Comparison of ENCODE assay signal across 35 cellular contexts in genomic region chr20:18271160-18271559, GRCh38. TPM values are rescaled to one million over a fixed set of nuclear protein-coding genes. Genes with fewer than 3 reads are reported as not detected.
DNase-seq lines count a peak whose midpoint lies in the region; ATAC-seq, FAIRE-seq and TF ChIP-seq lines count a peak whose summit lies in the region.
"Had no signal": no experiment of that assay in that cellular context is flagged by ENCODE, and none has a peak within 500 bp of the region (broad histone marks: within the 10 kb centered on the region; RNA-seq: fewer than 3 reads in every experiment).

No MANE protein-coding gene starts in this region.

- H3K4me3 ChIP-seq in HepG2 (replicated peaks in 1 of 3; ENCODE audit: insufficient read depth in 1 of 3, low read depth in 2 of 3, low read length in 3 of 3), result no peak overlapping the region
- no peak overlapping the region for H3K4me3 ChIP-seq in right lobe of liver
- H3K4me3 ChIP-seq in GM23338, result no peak overlapping the region
- H3K4me3 ChIP-seq in small intestine (ENCODE audit: low read depth in 1 of 2, low read length in 2 of 2), result no peak overlapping the region
- H3K4me3 ChIP-seq: A549; BLaER1; BLaER1 treated with 17β-estradiol and CSF1 and Interleukin-3, amounts not matched to agents 10 nM and 100 nM had no signal

- H3K27ac ChIP-seq in HepG2 (ENCODE audit: extremely low read length, insufficient read depth, low read length) (no peak overlapping the region), right lobe of liver (no peak overlapping the region), GM23338 (ENCODE audit: low read depth) (no peak overlapping the region), small intestine (ENCODE audit: low read depth in 1 of 2, low read length in 1 of 2) (no peak overlapping the region)
- H3K27ac ChIP-seq: 22Rv1; A549; BLaER1; BLaER1 treated with 17β-estradiol and CSF1 and Interleukin-3, amounts not matched to agents 10 nM and 100 nM; C4-2B had no signal

- H3K9me3 ChIP-seq in HepG2 (ENCODE audit: low read length) (no peaks in the 10 kb centered on the region), right lobe of liver (no peaks in the 10 kb centered on the region), small intestine (ENCODE audit: control insufficient read depth, low read depth) (no peaks in the 10 kb centered on the region)
- H3K9me3 ChIP-seq: A549; BE2C; BLaER1; BLaER1 treated with 17β-estradiol and CSF1 and Interleukin-3, amounts not matched to agents 10 nM and 100 nM; Caco-2 had no signal

- no peaks in the 10 kb centered on the region for H4K20me1 ChIP-seq in HepG2 (ENCODE audit: insufficient read depth, low read length)
- no peaks in the 10 kb centered on the region for H4K20me1 ChIP-seq in GM23338 (replicated peaks; ENCODE audit: insufficient read depth)
- H4K20me1 ChIP-seq: BLaER1; BLaER1 treated with 17β-estradiol and CSF1 and Interleukin-3, amounts not matched to agents 10 nM and 100 nM had no signal

- H3K4me1 Mint-ChIP-seq in GM23338, result peaks cover 5% of the 10 kb centered on the region
- H3K4me1 Mint-ChIP-seq in chondrocyte (ENCODE audit: low read depth), result no peaks in the 10 kb centered on the region
- H3K4me1 Mint-ChIP-seq: B cell; CD14-positive monocyte; CD4-positive, CD25-positive, alpha-beta regulatory T cell had no signal

- TF ChIP-seq RAD21 in HepG2 (CRISPR knock-in tag; IDR thresholded peaks at IDR 0.05), result no peak

- H3K4me1 ChIP-seq in HepG2 (ENCODE audit: insufficient read depth, low read length) (peaks cover 18% of the 10 kb centered on the region), right lobe of liver (no peaks in the 10 kb centered on the region), GM23338 (ENCODE audit: insufficient read depth) (no peaks in the 10 kb centered on the region), small intestine (ENCODE audit: control insufficient read depth in 2 of 2, insufficient read depth in 1 of 2, low read depth in 1 of 2, low read length in 1 of 2) (no peaks in the 10 kb centered on the region)
- H3K4me1 ChIP-seq: A549; BE2C; BLaER1; BLaER1 treated with 17β-estradiol and CSF1 and Interleukin-3, amounts not matched to agents 10 nM and 100 nM had no signal

- H3K79me2 ChIP-seq in HepG2 (ENCODE audit: insufficient read depth, low read length) (no peaks in the 10 kb centered on the region), GM23338 (replicated peaks; ENCODE audit: insufficient read depth) (no peaks in the 10 kb centered on the region)

- H3K27ac Mint-ChIP-seq in GM23338, result no peak overlapping the region
- H3K27ac Mint-ChIP-seq in chondrocyte (ENCODE audit: unreplicated experiment), result no peak overlapping the region
- H3K27ac Mint-ChIP-seq: B cell; CD14-positive monocyte; CD4-positive, alpha-beta memory T cell; CD4-positive, alpha-beta T cell; CD4-positive, CD25-positive, alpha-beta regulatory T cell; CD8-positive, alpha-beta memory T cell; CD8-positive, alpha-beta T cell had no signal

- H3K36me3 ChIP-seq in HepG2 (replicated peaks in 1 of 2; ENCODE audit: control insufficient read depth in 1 of 2, insufficient read depth in 2 of 2, low read length in 2 of 2) (no peaks in the 10 kb centered on the region), right lobe of liver (no peaks in the 10 kb centered on the region), GM23338 (ENCODE audit: insufficient read depth) (no peaks in the 10 kb centered on the region), small intestine (ENCODE audit: control insufficient read depth in 2 of 2, insufficient read depth in 2 of 2, low read length in 2 of 2) (no peaks in the 10 kb centered on the region)
- H3K36me3 ChIP-seq: BE2C; BLaER1; BLaER1 treated with 17β-estradiol and CSF1 and Interleukin-3, amounts not matched to agents 10 nM and 100 nM had no signal

- TF ChIP-seq CTCF in HepG2 (CRISPR knock-in tag; IDR thresholded peaks at IDR 0.05), result no peak
- no peak for TF ChIP-seq CTCF in right lobe of liver (IDR thresholded peaks at IDR 0.05)
- no peak for TF ChIP-seq CTCF in GM23338 (conservative IDR thresholded peaks at IDR 0.05; ENCODE audit: low read depth in 2 of 2)
- TF ChIP-seq CTCF in chondrocyte (IDR thresholded peaks at IDR 0.05), result no peak

- H3K27me3 Mint-ChIP-seq in GM23338 (ENCODE audit: insufficient read depth, low read depth, poor library complexity), result no peaks in the 10 kb centered on the region
- H3K27me3 Mint-ChIP-seq in chondrocyte (ENCODE audit: low read depth), result peaks cover 51% of the 10 kb centered on the region

- ATAC-seq in HepG2 (no peak), right lobe of liver (no peak), GM23338 (no peak)
- ATAC-seq: A549; CD8-positive, alpha-beta T cell had no signal

- WGBS in HepG2 (ENCODE audit: low lambda C conversion rate), result 2% methylated on average over 2 of the region's 2 CpGs
- 56% methylated on average over 2 of the region's 2 CpGs for WGBS in right lobe of liver (ENCODE audit: insufficient coverage, low coverage, low lambda C conversion rate, missing lambda C conversion rate)
- WGBS in small intestine, 3 donors, result 35 to 58% (median 56%) methylated on average over 2 of the region's 2 CpGs

- H3K9me3 Mint-ChIP-seq in GM23338 (no peaks in the 10 kb centered on the region), chondrocyte (ENCODE audit: low read depth) (no peaks in the 10 kb centered on the region)
- H3K9me3 Mint-ChIP-seq: CD4-positive, alpha-beta memory T cell; CD4-positive, alpha-beta T cell; CD4-positive, CD25-positive, alpha-beta regulatory T cell; CD8-positive, alpha-beta memory T cell; CD8-positive, alpha-beta T cell had no signal

- no TSS peak for BruUV-seq in HepG2 (replicated peaks; lab: Mats Ljungman, UMichigan)

- TF ChIP-seq EP300 in HepG2 (IDR thresholded peaks at IDR 0.05; ENCODE audit: low read depth in 2 of 2, low read length in 2 of 2), result no peak
- TF ChIP-seq EP300 in HepG2 (CRISPR knock-in tag; IDR thresholded peaks at IDR 0.05; ENCODE audit: borderline replicate concordance), result no peak

- TF ChIP-seq POLR2A in HepG2 (IDR thresholded peaks at IDR 0.05; ENCODE audit: insufficient read depth in 1 of 2, low read depth in 2 of 2, low read length in 2 of 2), result no peak
- TF ChIP-seq POLR2A in right lobe of liver (IDR thresholded peaks at IDR 0.05), result no peak

- H3K36me3 Mint-ChIP-seq in GM23338 (ENCODE audit: low read depth), result no peaks in the 10 kb centered on the region
- H3K36me3 Mint-ChIP-seq in chondrocyte (ENCODE audit: low read depth), result no peaks in the 10 kb centered on the region
- H3K36me3 Mint-ChIP-seq: CD14-positive monocyte; CD4-positive, alpha-beta memory T cell; CD4-positive, CD25-positive, alpha-beta regulatory T cell; CD8-positive, alpha-beta memory T cell; CD8-positive, alpha-beta T cell had no signal

- intact Hi-C loops in HepG2 (cut with micrococcal nuclease; ENCODE audit: unreplicated experiment) (loop anchor here (10.0 kb wide), 1 partner anchor 306 kb away; the partner anchor contains the start of genes MGME1 and SNX5), right lobe of liver (cut with DNase I) (no loop called here)

- H3K4me3 Mint-ChIP-seq in GM23338 (no peak overlapping the region), chondrocyte (ENCODE audit: unreplicated experiment) (no peak overlapping the region)
- H3K4me3 Mint-ChIP-seq: B cell; CD14-positive monocyte; CD4-positive, alpha-beta memory T cell; CD4-positive, alpha-beta T cell; CD4-positive, CD25-positive, alpha-beta regulatory T cell; CD8-positive, alpha-beta memory T cell; CD8-positive, alpha-beta T cell had no signal

- H3K9me2 ChIP-seq in GM23338 (ENCODE audit: insufficient read depth), result no peaks in the 10 kb centered on the region

- H3F3A ChIP-seq in GM23338 (replicated peaks; ENCODE audit: low read depth), result no peaks in the 10 kb centered on the region

- POLR2A ChIA-PET in HepG2 (lab: Yijun Ruan, JAX), result no interaction called here

- H3K27me3 ChIP-seq in HepG2 (ENCODE audit: control insufficient read depth in 1 of 2, insufficient read depth in 2 of 2, low read length in 2 of 2), result peaks cover 0 to 20% of the 10 kb centered on the region in 2 experiments; a peak in 3 of 5 replicates
- H3K27me3 ChIP-seq in right lobe of liver, result no peaks in the 10 kb centered on the region
- no peaks in the 10 kb centered on the region for H3K27me3 ChIP-seq in GM23338 (ENCODE audit: insufficient read depth)
- H3K27me3 ChIP-seq in small intestine (ENCODE audit: control insufficient read depth in 2 of 2, insufficient read depth in 2 of 2, low read length in 2 of 2), result peaks cover 0 to 5% of the 10 kb centered on the region in 2 donors
- H3K27me3 ChIP-seq: BLaER1; BLaER1 treated with 17β-estradiol and CSF1 and Interleukin-3, amounts not matched to agents 10 nM and 100 nM had no signal

- H3K4me2 ChIP-seq in HepG2 (ENCODE audit: low read depth, low read length), result no peak overlapping the region
- no peak overlapping the region for H3K4me2 ChIP-seq in GM23338
- H3K4me2 ChIP-seq: A549; BLaER1; BLaER1 treated with 17β-estradiol and CSF1 and Interleukin-3, amounts not matched to agents 10 nM and 100 nM had no signal

- in situ Hi-C loops in HepG2 (cut with HindIII; ENCODE audit: extremely low pct_ligation_motif_present, low pct_unique_long_range_greater_than_20kb), result loop anchor here (25.0 kb wide), 1 partner anchor 209 kb away; the partner anchor contains the start of gene OVOL2

- DNase-seq in HepG2 (ENCODE audit: low spot score), result no peak
- no peak for DNase-seq in right lobe of liver
- no peak for DNase-seq in GM23338 (ENCODE audit: low spot score)
- DNase-seq in small intestine, result peak; percentile 53
- no peak for DNase-seq in chondrocyte (ENCODE audit: low spot score)
- DNase-seq in NCI-H446 (lab: John Stamatoyannopoulos, UW), result no peak
- DNase-seq: 8988T; ACHN; AML-193; BE2C; C1 segment of cervical spinal cord; Caco-2; Calu3; CD4-positive, alpha-beta memory T cell; CD4-positive, alpha-beta T cell; CD4-positive, CD25-positive, alpha-beta regulatory T cell; CD8-positive, alpha-beta memory T cell; CD8-positive, alpha-beta T cell; COR-L47; DMS 273 treated with DMSO at 0.1 percent for 48 hours; DMS153; DMS53; DMS79; DMS79 treated with DMSO at 0.1 percent for 48 hours; DND-41; EL had no signal

- CTCF ChIA-PET in HepG2 (lab: Yijun Ruan, JAX; ENCODE audit: low intra/inter-chr PET ratio, low total read pairs), result no interaction called here

- FAIRE-seq in HepG2 (lab: Jason Lieb, UNC) (no peak), small intestine (lab: Jason Lieb, UNC) (no peak)
- FAIRE-seq: A204.1, D721Med had no signal

- no peak overlapping the region for H3K9ac ChIP-seq in HepG2 (ENCODE audit: insufficient read depth, low read depth, low read length)
- H3K9ac ChIP-seq: BLaER1; BLaER1 treated with 17β-estradiol and CSF1 and Interleukin-3, amounts not matched to agents 10 nM and 100 nM had no signal

- H2AFZ ChIP-seq in HepG2 (ENCODE audit: low read length) (no peak overlapping the region), GM23338 (peak overlapping the region; percentile 52; the same call in 1 of the 2 replicates)

RNA-seq across cellular contexts. Expression of gene ZNF133, which starts 17.2 kb away (rescaled TPM):
- total RNA-seq in HepG2 (2016; rRNA removed; fragmentation: Illumina TruSeq; extraction: Trizol), result 25.9 and 26.7 TPM in 2 replicates
- 20.4 and 21.1 TPM in 2 replicates for total RNA-seq in HepG2 (2016; cell fraction: cytosol; rRNA removed; fragmentation: Illumina TruSeq; extraction: Trizol; ENCODE audit: low read depth)
- total RNA-seq in HepG2 (2016; cell fraction: insoluble cytoplasmic fraction; rRNA removed; fragmentation: Illumina TruSeq; extraction: Trizol), result 26.5 and 28.9 TPM in 2 replicates
- 14.9 and 18.4 TPM in 2 replicates for total RNA-seq in HepG2 (2016; cell fraction: membrane; rRNA removed; fragmentation: Illumina TruSeq; extraction: Trizol)
- total RNA-seq in HepG2 (2016; cell fraction: nucleus; rRNA removed; fragmentation: Illumina TruSeq; extraction: Trizol), result 34.7 and 40.8 TPM in 2 replicates
- polyA plus RNA-seq in HepG2 (2011; rRNA removed), result 23.5 and 27.2 TPM in 2 replicates
- polyA plus RNA-seq in HepG2 (2011; cell fraction: cytosol; rRNA removed), result 16.3 and 20.3 TPM in 2 replicates
- 66.0 and 71.0 TPM in 2 replicates for polyA plus RNA-seq in HepG2 (2011; cell fraction: nucleus; rRNA removed)
- polyA plus RNA-seq in HepG2 (2012), result 14.2 and 16.6 TPM in 2 replicates
- polyA plus RNA-seq in HepG2 (2016; cell fraction: cytosol; fragmentation: Illumina TruSeq; extraction: Trizol; ENCODE audit: low read depth), result 2.1 and 2.4 TPM in 2 replicates
- 16.5 and 16.7 TPM in 2 replicates for polyA plus RNA-seq in HepG2 (2016; cell fraction: insoluble cytoplasmic fraction; fragmentation: Illumina TruSeq; extraction: Trizol; ENCODE audit: low read depth)
- 5.2 and 5.4 TPM in 2 replicates for polyA plus RNA-seq in HepG2 (2016; cell fraction: membrane; fragmentation: Illumina TruSeq; extraction: Trizol; ENCODE audit: low read depth)
- 69.3 and 73.3 TPM in 2 replicates for polyA plus RNA-seq in HepG2 (2016; cell fraction: nucleus; fragmentation: Illumina TruSeq; extraction: Trizol; ENCODE audit: insufficient read depth, low read depth)
- polyA minus RNA-seq in HepG2 (2011; rRNA and poly(A)+ RNA removed; ENCODE audit: low replicate concordance), result 7.4 and 27.1 TPM in 2 replicates
- polyA minus RNA-seq in HepG2 (2011; cell fraction: cytosol; rRNA and poly(A)+ RNA removed), result 10.5 and 10.6 TPM in 2 replicates
- 25.5 and 34.3 TPM in 2 replicates for polyA minus RNA-seq in HepG2 (2011; cell fraction: nucleus; rRNA and poly(A)+ RNA removed)
- 1 to 10 TPM; 2.5 to 6.1 (median 4.8) TPM for total RNA-seq in right lobe of liver
- 14.4 and 15.1 TPM in 2 replicates for total RNA-seq in GM23338 (2014; rRNA removed; shearing (Covaris generic))
- 9.4 and 10.6 TPM in 2 replicates for polyA plus RNA-seq in GM23338 (2016; fragmentation: Nextera tagmentation; extraction: Ambion mirVana)
- polyA plus RNA-seq in small intestine, result 10 to 100 TPM in 1 of 3 donors, 1 to 10 TPM in 2; 7.5 to 13.9 (median 7.8) TPM
- total RNA-seq in chondrocyte, result 16.7 to 18.6 TPM (median 17.9 TPM) in 3 replicates
